In the genomic region with DNA sequence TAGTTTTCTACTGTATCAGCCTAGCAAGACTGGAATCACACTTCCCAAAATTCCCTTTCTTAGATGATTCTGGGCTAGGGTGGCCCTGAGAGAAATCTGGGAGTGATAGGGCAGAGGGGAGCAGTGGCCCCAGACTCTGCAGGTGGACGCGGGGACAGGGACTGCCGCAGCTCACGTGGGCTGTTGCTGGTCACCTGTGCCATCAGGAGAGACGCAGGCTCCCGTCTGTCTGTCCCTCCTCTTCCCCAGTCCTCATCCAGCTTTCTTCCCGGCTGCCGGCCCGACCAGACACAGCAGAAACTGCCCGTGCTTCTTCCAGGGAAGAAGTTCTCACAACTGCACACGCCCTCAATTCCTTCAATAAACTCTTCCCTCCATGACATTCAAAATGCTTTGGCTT, we compare ENCODE assay signal across 1 cellular context.
TF ChIP-seq lines count a peak whose summit lies in the region.

No MANE protein-coding gene starts in this region.

TF ChIP-seq in GM23338, 12 proteins besides CTCF, POLR2A, EP300 and RAD21:
- TF ChIP-seq EZH2 (IDR thresholded peaks at IDR 0.05; ENCODE audit: low read depth, unreplicated experiment): no peak
- TF ChIP-seq POLR2AphosphoS5 (IDR thresholded peaks at IDR 0.05; ENCODE audit: low read depth): no peak
- TF ChIP-seq, protein P1, sequence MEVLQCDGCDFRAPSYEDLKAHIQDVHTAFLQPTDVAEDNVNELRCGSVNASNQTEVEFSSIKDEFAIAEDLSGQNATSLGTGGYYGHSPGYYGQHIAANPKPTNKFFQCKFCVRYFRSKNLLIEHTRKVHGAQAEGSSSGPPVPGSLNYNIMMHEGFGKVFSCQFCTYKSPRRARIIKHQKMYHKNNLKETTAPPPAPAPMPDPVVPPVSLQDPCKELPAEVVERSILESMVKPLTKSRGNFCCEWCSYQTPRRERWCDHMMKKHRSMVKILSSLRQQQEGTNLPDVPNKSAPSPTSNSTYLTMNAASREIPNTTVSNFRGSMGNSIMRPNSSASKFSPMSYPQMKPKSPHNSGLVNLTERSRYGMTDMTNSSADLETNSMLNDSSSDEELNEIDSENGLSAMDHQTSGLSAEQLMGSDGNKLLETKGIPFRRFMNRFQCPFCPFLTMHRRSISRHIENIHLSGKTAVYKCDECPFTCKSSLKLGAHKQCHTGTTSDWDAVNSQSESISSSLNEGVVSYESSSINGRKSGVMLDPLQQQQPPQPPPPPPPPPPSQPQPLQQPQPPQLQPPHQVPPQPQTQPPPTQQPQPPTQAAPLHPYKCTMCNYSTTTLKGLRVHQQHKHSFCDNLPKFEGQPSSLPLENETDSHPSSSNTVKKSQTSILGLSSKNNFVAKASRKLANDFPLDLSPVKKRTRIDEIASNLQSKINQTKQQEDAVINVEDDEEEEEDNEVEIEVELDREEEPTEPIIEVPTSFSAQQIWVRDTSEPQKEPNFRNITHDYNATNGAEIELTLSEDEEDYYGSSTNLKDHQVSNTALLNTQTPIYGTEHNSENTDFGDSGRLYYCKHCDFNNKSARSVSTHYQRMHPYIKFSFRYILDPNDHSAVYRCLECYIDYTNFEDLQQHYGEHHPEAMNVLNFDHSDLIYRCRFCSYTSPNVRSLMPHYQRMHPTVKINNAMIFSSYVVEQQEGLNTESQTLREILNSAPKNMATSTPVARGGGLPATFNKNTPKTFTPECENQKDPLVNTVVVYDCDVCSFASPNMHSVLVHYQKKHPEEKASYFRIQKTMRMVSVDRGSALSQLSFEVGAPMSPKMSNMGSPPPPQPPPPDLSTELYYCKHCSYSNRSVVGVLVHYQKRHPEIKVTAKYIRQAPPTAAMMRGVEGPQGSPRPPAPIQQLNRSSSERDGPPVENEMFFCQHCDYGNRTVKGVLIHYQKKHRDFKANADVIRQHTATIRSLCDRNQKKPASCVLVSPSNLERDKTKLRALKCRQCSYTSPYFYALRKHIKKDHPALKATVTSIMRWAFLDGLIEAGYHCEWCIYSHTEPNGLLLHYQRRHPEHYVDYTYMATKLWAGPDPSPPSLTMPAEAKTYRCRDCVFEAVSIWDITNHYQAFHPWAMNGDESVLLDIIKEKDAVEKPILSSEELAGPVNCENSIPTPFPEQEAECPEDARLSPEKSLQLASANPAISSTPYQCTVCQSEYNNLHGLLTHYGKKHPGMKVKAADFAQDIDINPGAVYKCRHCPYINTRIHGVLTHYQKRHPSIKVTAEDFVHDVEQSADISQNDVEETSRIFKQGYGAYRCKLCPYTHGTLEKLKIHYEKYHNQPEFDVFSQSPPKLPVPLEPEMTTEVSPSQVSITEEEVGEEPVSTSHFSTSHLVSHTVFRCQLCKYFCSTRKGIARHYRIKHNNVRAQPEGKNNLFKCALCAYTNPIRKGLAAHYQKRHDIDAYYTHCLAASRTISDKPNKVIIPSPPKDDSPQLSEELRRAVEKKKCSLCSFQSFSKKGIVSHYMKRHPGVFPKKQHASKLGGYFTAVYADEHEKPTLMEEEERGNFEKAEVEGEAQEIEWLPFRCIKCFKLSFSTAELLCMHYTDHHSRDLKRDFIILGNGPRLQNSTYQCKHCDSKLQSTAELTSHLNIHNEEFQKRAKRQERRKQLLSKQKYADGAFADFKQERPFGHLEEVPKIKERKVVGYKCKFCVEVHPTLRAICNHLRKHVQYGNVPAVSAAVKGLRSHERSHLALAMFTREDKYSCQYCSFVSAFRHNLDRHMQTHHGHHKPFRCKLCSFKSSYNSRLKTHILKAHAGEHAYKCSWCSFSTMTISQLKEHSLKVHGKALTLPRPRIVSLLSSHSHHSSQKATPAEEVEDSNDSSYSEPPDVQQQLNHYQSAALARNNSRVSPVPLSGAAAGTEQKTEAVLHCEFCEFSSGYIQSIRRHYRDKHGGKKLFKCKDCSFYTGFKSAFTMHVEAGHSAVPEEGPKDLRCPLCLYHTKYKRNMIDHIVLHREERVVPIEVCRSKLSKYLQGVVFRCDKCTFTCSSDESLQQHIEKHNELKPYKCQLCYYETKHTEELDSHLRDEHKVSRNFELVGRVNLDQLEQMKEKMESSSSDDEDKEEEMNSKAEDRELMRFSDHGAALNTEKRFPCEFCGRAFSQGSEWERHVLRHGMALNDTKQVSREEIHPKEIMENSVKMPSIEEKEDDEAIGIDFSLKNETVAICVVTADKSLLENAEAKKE (CRISPR knock-in tag; IDR thresholded peaks at IDR 0.05): no peak
- TF ChIP-seq CREB1 (CRISPR knock-in tag; IDR thresholded peaks at IDR 0.05; ENCODE audit: low read depth): no peak
- TF ChIP-seq, protein P2, sequence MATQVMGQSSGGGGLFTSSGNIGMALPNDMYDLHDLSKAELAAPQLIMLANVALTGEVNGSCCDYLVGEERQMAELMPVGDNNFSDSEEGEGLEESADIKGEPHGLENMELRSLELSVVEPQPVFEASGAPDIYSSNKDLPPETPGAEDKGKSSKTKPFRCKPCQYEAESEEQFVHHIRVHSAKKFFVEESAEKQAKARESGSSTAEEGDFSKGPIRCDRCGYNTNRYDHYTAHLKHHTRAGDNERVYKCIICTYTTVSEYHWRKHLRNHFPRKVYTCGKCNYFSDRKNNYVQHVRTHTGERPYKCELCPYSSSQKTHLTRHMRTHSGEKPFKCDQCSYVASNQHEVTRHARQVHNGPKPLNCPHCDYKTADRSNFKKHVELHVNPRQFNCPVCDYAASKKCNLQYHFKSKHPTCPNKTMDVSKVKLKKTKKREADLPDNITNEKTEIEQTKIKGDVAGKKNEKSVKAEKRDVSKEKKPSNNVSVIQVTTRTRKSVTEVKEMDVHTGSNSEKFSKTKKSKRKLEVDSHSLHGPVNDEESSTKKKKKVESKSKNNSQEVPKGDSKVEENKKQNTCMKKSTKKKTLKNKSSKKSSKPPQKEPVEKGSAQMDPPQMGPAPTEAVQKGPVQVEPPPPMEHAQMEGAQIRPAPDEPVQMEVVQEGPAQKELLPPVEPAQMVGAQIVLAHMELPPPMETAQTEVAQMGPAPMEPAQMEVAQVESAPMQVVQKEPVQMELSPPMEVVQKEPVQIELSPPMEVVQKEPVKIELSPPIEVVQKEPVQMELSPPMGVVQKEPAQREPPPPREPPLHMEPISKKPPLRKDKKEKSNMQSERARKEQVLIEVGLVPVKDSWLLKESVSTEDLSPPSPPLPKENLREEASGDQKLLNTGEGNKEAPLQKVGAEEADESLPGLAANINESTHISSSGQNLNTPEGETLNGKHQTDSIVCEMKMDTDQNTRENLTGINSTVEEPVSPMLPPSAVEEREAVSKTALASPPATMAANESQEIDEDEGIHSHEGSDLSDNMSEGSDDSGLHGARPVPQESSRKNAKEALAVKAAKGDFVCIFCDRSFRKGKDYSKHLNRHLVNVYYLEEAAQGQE (IDR thresholded peaks at IDR 0.05; ENCODE audit: unreplicated experiment): no peak
- TF ChIP-seq ZNF331 (CRISPR knock-in tag; IDR thresholded peaks at IDR 0.05; ENCODE audit: low read depth): no peak
- TF ChIP-seq ZNF114 (CRISPR knock-in tag; IDR thresholded peaks at IDR 0.05): no peak
- TF ChIP-seq, protein P3, sequence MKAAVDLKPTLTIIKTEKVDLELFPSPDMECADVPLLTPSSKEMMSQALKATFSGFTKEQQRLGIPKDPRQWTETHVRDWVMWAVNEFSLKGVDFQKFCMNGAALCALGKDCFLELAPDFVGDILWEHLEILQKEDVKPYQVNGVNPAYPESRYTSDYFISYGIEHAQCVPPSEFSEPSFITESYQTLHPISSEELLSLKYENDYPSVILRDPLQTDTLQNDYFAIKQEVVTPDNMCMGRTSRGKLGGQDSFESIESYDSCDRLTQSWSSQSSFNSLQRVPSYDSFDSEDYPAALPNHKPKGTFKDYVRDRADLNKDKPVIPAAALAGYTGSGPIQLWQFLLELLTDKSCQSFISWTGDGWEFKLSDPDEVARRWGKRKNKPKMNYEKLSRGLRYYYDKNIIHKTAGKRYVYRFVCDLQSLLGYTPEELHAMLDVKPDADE (IDR thresholded peaks at IDR 0.05): no peak
- no peak for TF ChIP-seq EZH2phosphoT487 (IDR thresholded peaks at IDR 0.05; ENCODE audit: unreplicated experiment)
- TF ChIP-seq NANOG (IDR thresholded peaks at IDR 0.05; ENCODE audit: borderline replicate concordance): no peak
